In the genomic region with DNA sequence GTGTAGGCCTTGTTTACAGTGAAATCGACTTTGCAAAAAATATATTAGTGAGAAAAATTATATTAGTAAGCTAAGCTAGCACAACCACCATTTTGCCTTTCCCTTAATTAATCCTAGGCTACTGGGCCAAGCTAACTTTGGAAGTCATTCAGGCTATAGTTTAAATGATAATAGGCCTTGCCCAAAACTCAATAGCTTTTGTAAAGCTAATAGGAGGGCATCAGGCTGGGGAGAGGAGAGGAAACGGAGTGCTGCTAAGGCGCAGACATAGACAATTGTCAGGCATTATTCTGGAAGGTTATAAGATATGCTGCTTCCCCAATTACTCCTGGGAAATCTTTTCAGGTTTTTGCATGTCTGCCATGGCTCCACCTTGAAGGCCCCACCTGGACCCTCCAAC, we compare ENCODE assay signal across 26 cellular contexts.
"Had no signal": no experiment of that assay in that cellular context is flagged by ENCODE, and none has a peak within 500 bp of the region (broad histone marks: within the 10 kb centered on the region; RNA-seq: fewer than 3 reads in every experiment).

No MANE protein-coding gene starts in this region.

- H3K9me3 Mint-ChIP-seq: memory B cell; mesothelial cell of epicardium; nephron; neural progenitor cell; stimulated activated memory B cell treated with anti-CD40 and anti-IgM and Interleukin-4, amounts not matched to agents 10 μg/mL and 1 μg/mL and 100 μg/mL, for 72 hours had no signal

- H3K4me2 ChIP-seq: neural progenitor cell had no signal

- H3K36me3 Mint-ChIP-seq: immature natural killer cell; memory B cell; mesothelial cell of epicardium; naive thymus-derived CD4-positive, alpha-beta T cell; neural progenitor cell; stimulated activated memory B cell treated with anti-CD40 and anti-IgM and Interleukin-4, amounts not matched to agents 10 μg/mL and 1 μg/mL and 100 μg/mL, for 72 hours had no signal

- H3K36me3 ChIP-seq: neural progenitor cell, sigmoid colon, thoracic aorta, tibial nerve, upper lobe of right lung, uterus had no signal

- H3K4me3 ChIP-seq: lung, neural progenitor cell, psoas muscle, sigmoid colon, thoracic aorta, tibial nerve, upper lobe of right lung, uterus had no signal

- H3K27me3 ChIP-seq: neural progenitor cell, sigmoid colon, tibial nerve, upper lobe of right lung, uterus had no signal

- H3K4me3 Mint-ChIP-seq: effector memory CD8-positive, alpha-beta T cell; immature natural killer cell; memory B cell; mesothelial cell of epicardium; naive thymus-derived CD4-positive, alpha-beta T cell; nephron; neural progenitor cell; stimulated activated memory B cell treated with anti-CD40 and anti-IgM and Interleukin-4, amounts not matched to agents 10 μg/mL and 1 μg/mL and 100 μg/mL, for 72 hours had no signal

- H3K4me1 ChIP-seq: neural progenitor cell, psoas muscle, tibial nerve, upper lobe of right lung, uterus had no signal

- H3K27me3 Mint-ChIP-seq: effector memory CD8-positive, alpha-beta T cell; memory B cell; naive thymus-derived CD4-positive, alpha-beta T cell; stimulated activated memory B cell treated with anti-CD40 and anti-IgM and Interleukin-4, amounts not matched to agents 10 μg/mL and 1 μg/mL and 100 μg/mL, for 72 hours had no signal

- DNase-seq: cerebellar nuclear complex; cortex of kidney; effector memory CD8-positive, alpha-beta T cell; hypothalamus; immature natural killer cell; kidney glomerular epithelial cell; left colon; naive thymus-derived CD4-positive, alpha-beta T cell; nucleus accumbens; psoas muscle; right cardiac atrium; sigmoid colon; stimulated activated CD4-positive, alpha-beta T cell treated with anti-CD3 and anti-CD28 coated beads, Interleukin-2, amount 100 ng/mL, for 24 hours; stimulated activated CD4-positive, alpha-beta T cell treated with anti-CD3 and anti-CD28 coated beads, Interleukin-4, amount 100 ng/mL, for 4 hours; stimulated activated naive CD8-positive, alpha-beta T cell treated with anti-CD3 and anti-CD28 coated beads, Interleukin-15, Interleukin-2, amounts not matched to agents 100 U/mL and 50 U/mL, for 24 hours; substantia nigra; upper lobe of right lung; uterus had no signal

- H3K9me3 ChIP-seq: psoas muscle, sigmoid colon, thoracic aorta, tibial nerve, upper lobe of right lung, uterus had no signal

- H3K27ac ChIP-seq: neural progenitor cell, psoas muscle, sigmoid colon, thoracic aorta, tibial nerve, upper lobe of right lung, uterus had no signal

- H2AFZ ChIP-seq: neural progenitor cell had no signal

- H3K9ac ChIP-seq: neural progenitor cell had no signal

- H3K27ac Mint-ChIP-seq: effector memory CD8-positive, alpha-beta T cell; immature natural killer cell; memory B cell; neural progenitor cell; stimulated activated memory B cell treated with anti-CD40 and anti-IgM and Interleukin-4, amounts not matched to agents 10 μg/mL and 1 μg/mL and 100 μg/mL, for 72 hours had no signal

- ATAC-seq: effector memory CD8-positive, alpha-beta T cell; left colon; naive thymus-derived CD4-positive, alpha-beta T cell; psoas muscle; right cardiac atrium; stimulated activated memory B cell treated with anti-CD40 and anti-IgM and Interleukin-4, amounts not matched to agents 10 μg/mL and 1 μg/mL and 100 μg/mL, for 72 hours; stimulated activated naive CD8-positive, alpha-beta T cell treated with anti-CD3 and anti-CD28 coated beads, Interleukin-15, Interleukin-2, amounts not matched to agents 100 U/mL and 50 U/mL, for 24 hours; upper lobe of right lung had no signal

- H3K4me1 Mint-ChIP-seq: immature natural killer cell; memory B cell; naive thymus-derived CD4-positive, alpha-beta T cell; neural progenitor cell; stimulated activated memory B cell treated with anti-CD40 and anti-IgM and Interleukin-4, amounts not matched to agents 10 μg/mL and 1 μg/mL and 100 μg/mL, for 72 hours had no signal
